In the genomic region with DNA sequence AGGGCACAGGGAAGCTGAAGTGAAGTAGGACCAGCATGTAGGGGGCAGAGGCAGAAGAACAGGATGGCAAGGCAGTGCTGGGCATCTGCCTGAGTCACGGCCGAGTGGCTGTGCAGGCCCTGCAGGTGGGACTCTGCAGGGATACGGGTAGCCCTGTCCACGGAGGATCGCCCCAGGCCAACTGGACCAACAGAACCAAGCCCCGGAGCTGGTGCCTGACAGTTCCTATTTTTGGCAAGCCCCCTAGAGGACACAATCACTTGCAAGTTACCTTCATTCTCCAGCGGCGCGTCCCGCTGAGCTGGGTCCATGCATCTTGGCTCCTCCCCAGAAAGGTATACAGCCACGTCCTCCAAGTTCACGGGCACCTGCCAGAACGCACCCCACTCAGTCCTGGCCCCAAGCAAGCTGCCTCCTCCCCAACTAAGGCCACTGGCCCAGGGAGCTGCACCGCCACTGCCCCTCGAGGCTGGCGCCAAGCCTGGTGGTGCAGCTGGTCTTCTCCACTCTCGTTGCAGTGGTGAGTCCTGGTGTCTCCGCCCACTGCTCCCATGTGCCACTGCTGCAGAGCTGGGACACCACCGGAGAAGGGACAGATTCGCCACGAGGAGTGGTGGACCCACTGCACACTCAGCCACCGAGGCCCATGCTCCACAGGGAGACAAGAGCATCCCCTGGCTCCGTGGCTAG, we compare ENCODE assay signal across 24 cellular contexts. TPM values are rescaled to one million over a fixed set of nuclear protein-coding genes. Genes with fewer than 3 reads are reported as not detected.
"Had no signal": no experiment of that assay in that cellular context is flagged by ENCODE, and none has a peak within 500 bp of the region (broad histone marks: within the 10 kb centered on the region; RNA-seq: fewer than 3 reads in every experiment).

No MANE protein-coding gene starts in this region.

- H3K9me3 Mint-ChIP-seq: activated naive CD8-positive, alpha-beta T cell treated with anti-CD3 and anti-CD28 coated beads for 36 hours; activated T-cell treated with anti-CD3 and anti-CD28 coated beads, Interleukin-2, amount 50 U/mL, for 4 hours; nephron; type B pancreatic cell had no signal

- H3K9me3 ChIP-seq: left lung, stomach, testis had no signal

- DNase-seq: activated CD4-positive, alpha-beta T cell treated with anti-CD3 and anti-CD28 coated beads, Interleukin-2, amount 10 ng/mL, durations not matched to agents 7 days and 5 days; activated CD8-positive, alpha-beta memory T cell treated with anti-CD3 and anti-CD28 coated beads, Interleukin-2, amount 50 U/mL, for 4 hours; activated gamma-delta T cell treated with Interleukin-2 at 50 U/mL for 16 hours; activated naive CD8-positive, alpha-beta T cell treated with anti-CD3 and anti-CD28 coated beads for 36 hours; activated T-cell treated with anti-CD3 and anti-CD28 coated beads, Interleukin-2, amount 50 U/mL, for 4 hours; amniotic stem cell; caudate nucleus; erythroblast; head of caudate nucleus; left lung; midbrain; occipital lobe; stimulated activated CD4-positive, alpha-beta T cell treated with anti-CD3 and anti-CD28 coated beads, Interleukin-2, amount 100 ng/mL, for 24 hours; stomach; T-helper 1 cell; T1000; testis had no signal

- H3K27me3 ChIP-seq: left lung, stomach, testis had no signal

- H3K4me1 Mint-ChIP-seq: activated naive CD8-positive, alpha-beta T cell treated with anti-CD3 and anti-CD28 coated beads for 36 hours; nephron had no signal

- H3K27ac Mint-ChIP-seq: activated CD4-positive, alpha-beta T cell treated with anti-CD3 and anti-CD28 coated beads, Interleukin-2, amount 10 ng/mL, durations not matched to agents 7 days and 5 days; activated naive CD8-positive, alpha-beta T cell treated with anti-CD3 and anti-CD28 coated beads for 36 hours; type B pancreatic cell had no signal

- ATAC-seq: activated T-cell treated with anti-CD3 and anti-CD28 coated beads, Interleukin-2, amount 50 U/mL, for 4 hours; left lung had no signal

- H3K4me3 ChIP-seq: left lung, stomach, testis had no signal

- H3K27ac ChIP-seq: left lung, stomach, testis had no signal

- H3K27me3 Mint-ChIP-seq: activated CD4-positive, alpha-beta T cell treated with anti-CD3 and anti-CD28 coated beads, Interleukin-2, amount 10 ng/mL, durations not matched to agents 7 days and 5 days; activated naive CD8-positive, alpha-beta T cell treated with anti-CD3 and anti-CD28 coated beads for 36 hours; brain; type B pancreatic cell had no signal

- H3K4me3 Mint-ChIP-seq: activated CD4-positive, alpha-beta T cell treated with anti-CD3 and anti-CD28 coated beads, Interleukin-2, amount 10 ng/mL, durations not matched to agents 7 days and 5 days; activated naive CD8-positive, alpha-beta T cell treated with anti-CD3 and anti-CD28 coated beads for 36 hours; activated T-cell treated with anti-CD3 and anti-CD28 coated beads, Interleukin-2, amount 50 U/mL, for 4 hours; brain; type B pancreatic cell had no signal

RNA-seq across cellular contexts. Expression of a gene that starts 27.8 kb away (rescaled TPM):
- total RNA-seq: activated CD4-positive, alpha-beta T cell treated with anti-CD3 and anti-CD28 coated beads, Interleukin-2, amount 10 ng/mL, durations not matched to agents 7 days and 5 days; activated naive CD8-positive, alpha-beta T cell treated with anti-CD3 and anti-CD28 coated beads for 36 hours; activated T-cell treated with anti-CD3 and anti-CD28 coated beads, Interleukin-2, amount 50 U/mL, for 4 hours; frontal cortex; kidney epithelial cell; left lung; lung microvascular endothelial cell; occipital lobe; posterior vena cava; stomach had no signal
- polyA plus RNA-seq: stomach had no signal

RNA-seq across cellular contexts. Expression of a gene that starts 34.8 kb away (rescaled TPM):
- total RNA-seq: activated CD4-positive, alpha-beta T cell treated with anti-CD3 and anti-CD28 coated beads, Interleukin-2, amount 10 ng/mL, durations not matched to agents 7 days and 5 days; activated naive CD8-positive, alpha-beta T cell treated with anti-CD3 and anti-CD28 coated beads for 36 hours; activated T-cell treated with anti-CD3 and anti-CD28 coated beads, Interleukin-2, amount 50 U/mL, for 4 hours; frontal cortex; kidney epithelial cell; lung microvascular endothelial cell; occipital lobe; posterior vena cava had no signal
